25 cellular contexts compared by ENCODE assay signal in the genomic region with DNA sequence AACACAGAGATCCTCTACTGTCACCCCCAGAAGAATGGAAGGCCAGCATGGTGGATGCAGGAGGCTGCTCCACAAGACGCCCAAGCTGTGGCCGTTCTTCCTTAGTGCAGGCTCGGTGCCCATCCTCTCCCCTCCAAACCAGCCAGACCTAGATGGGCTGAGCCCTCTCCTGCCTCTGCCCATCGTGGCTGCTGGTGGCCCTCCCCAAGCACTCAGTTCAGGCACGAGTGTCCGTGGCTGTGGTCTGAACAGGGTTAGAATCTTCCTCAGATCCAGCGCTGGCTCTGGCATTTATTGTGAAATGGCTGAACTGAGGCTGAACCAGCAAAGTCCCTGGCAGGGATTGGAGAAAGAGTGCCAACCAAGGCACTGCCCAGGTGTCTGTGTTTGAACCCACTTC. TPM values are rescaled to one million over a fixed set of nuclear protein-coding genes. Genes with fewer than 3 reads are reported as not detected.
DNase-seq lines count a peak whose midpoint lies in the region; ATAC-seq and TF ChIP-seq lines count a peak whose summit lies in the region.
"Had no signal": no experiment of that assay in that cellular context is flagged by ENCODE, and none has a peak within 500 bp of the region (broad histone marks: within the 10 kb centered on the region; RNA-seq: fewer than 3 reads in every experiment).

No MANE protein-coding gene starts in this region.

- no peaks in the 10 kb centered on the region for H3K27me3 Mint-ChIP-seq in activated naive CD8-positive, alpha-beta T cell treated with anti-CD3 and anti-CD28 coated beads, Interleukin-2, amount 10 ng/mL, durations not matched to agents 7 days and 5 days
- no peaks in the 10 kb centered on the region for H3K27me3 Mint-ChIP-seq in activated naive CD8-positive, alpha-beta T cell treated with anti-CD3 and anti-CD28 coated beads for 36 hours
- H3K27me3 Mint-ChIP-seq: activated CD4-positive, alpha-beta T cell treated with anti-CD3 and anti-CD28 coated beads, Interleukin-2, amount 10 ng/mL, durations not matched to agents 7 days and 5 days; activated T-helper 17 cell treated with anti-CD3 and anti-CD28 coated beads, Interleukin-2, amount 50 U/mL, for 72 hours had no signal

- H3K36me3 Mint-ChIP-seq in activated naive CD8-positive, alpha-beta T cell treated with anti-CD3 and anti-CD28 coated beads, Interleukin-2, amount 10 ng/mL, durations not matched to agents 7 days and 5 days: peaks cover 3% of the 10 kb centered on the region
- peaks cover 13% of the 10 kb centered on the region for H3K36me3 Mint-ChIP-seq in activated naive CD8-positive, alpha-beta T cell treated with anti-CD3 and anti-CD28 coated beads for 36 hours

- TF ChIP-seq CTCF in heart right ventricle (IDR thresholded peaks at IDR 0.05): no peak
- no peak for TF ChIP-seq CTCF in omental fat pad (IDR thresholded peaks at IDR 0.05)
- no peak for TF ChIP-seq CTCF in transverse colon (IDR thresholded peaks at IDR 0.05)
- TF ChIP-seq CTCF in colonic mucosa (IDR thresholded peaks at IDR 0.05): no peak

- WGBS in heart right ventricle, 2 donors: 67 to 73% methylated on average over 7 of the region's 7 CpGs
- 83% methylated on average over 7 of the region's 7 CpGs; no CpG with 5 or more reads in 1 of the 2 donors for WGBS in transverse colon (ENCODE audit: low coverage in 1 of 2), 2 donors

- H3K4me1 Mint-ChIP-seq in activated naive CD8-positive, alpha-beta T cell treated with anti-CD3 and anti-CD28 coated beads, Interleukin-2, amount 10 ng/mL, durations not matched to agents 7 days and 5 days: no peaks in the 10 kb centered on the region
- H3K4me1 Mint-ChIP-seq in activated naive CD8-positive, alpha-beta T cell treated with anti-CD3 and anti-CD28 coated beads for 36 hours: no peaks in the 10 kb centered on the region
- H3K4me1 Mint-ChIP-seq: activated CD4-positive, alpha-beta T cell treated with anti-CD3 and anti-CD28 coated beads, Interleukin-2, amount 10 ng/mL, durations not matched to agents 7 days and 5 days; activated T-helper 17 cell treated with anti-CD3 and anti-CD28 coated beads, Interleukin-2, amount 50 U/mL, for 72 hours had no signal

- no peak for TF ChIP-seq POLR2A in transverse colon (IDR thresholded peaks at IDR 0.05)

- no peak overlapping the region for H3K27ac Mint-ChIP-seq in activated naive CD8-positive, alpha-beta T cell treated with anti-CD3 and anti-CD28 coated beads, Interleukin-2, amount 10 ng/mL, durations not matched to agents 7 days and 5 days
- no peak overlapping the region for H3K27ac Mint-ChIP-seq in activated naive CD8-positive, alpha-beta T cell treated with anti-CD3 and anti-CD28 coated beads for 36 hours
- H3K27ac Mint-ChIP-seq: activated CD4-positive, alpha-beta T cell treated with anti-CD3 and anti-CD28 coated beads, Interleukin-2, amount 10 ng/mL, durations not matched to agents 7 days and 5 days; activated naive CD4-positive, alpha-beta T cell treated with anti-CD3 and anti-CD28 coated beads, Interleukin-2, amount 50 U/mL, for 72 hours; activated T-helper 17 cell treated with anti-CD3 and anti-CD28 coated beads, Interleukin-2, amount 50 U/mL, for 72 hours had no signal

- H3K9me3 Mint-ChIP-seq in activated naive CD8-positive, alpha-beta T cell treated with anti-CD3 and anti-CD28 coated beads, Interleukin-2, amount 10 ng/mL, durations not matched to agents 7 days and 5 days: peaks cover 8% of the 10 kb centered on the region
- peaks cover 1% of the 10 kb centered on the region for H3K9me3 Mint-ChIP-seq in activated naive CD8-positive, alpha-beta T cell treated with anti-CD3 and anti-CD28 coated beads for 36 hours
- H3K9me3 Mint-ChIP-seq: activated T-helper 17 cell treated with anti-CD3 and anti-CD28 coated beads, Interleukin-2, amount 50 U/mL, for 72 hours had no signal

- TF ChIP-seq EP300 in transverse colon (IDR thresholded peaks at IDR 0.05; ENCODE audit: low read depth): no peak

- no peak overlapping the region for H3K4me3 Mint-ChIP-seq in activated naive CD8-positive, alpha-beta T cell treated with anti-CD3 and anti-CD28 coated beads, Interleukin-2, amount 10 ng/mL, durations not matched to agents 7 days and 5 days
- no peak overlapping the region for H3K4me3 Mint-ChIP-seq in activated naive CD8-positive, alpha-beta T cell treated with anti-CD3 and anti-CD28 coated beads for 36 hours
- H3K4me3 Mint-ChIP-seq: activated CD4-positive, alpha-beta T cell treated with anti-CD3 and anti-CD28 coated beads, Interleukin-2, amount 10 ng/mL, durations not matched to agents 7 days and 5 days; activated T-helper 17 cell treated with anti-CD3 and anti-CD28 coated beads, Interleukin-2, amount 50 U/mL, for 72 hours had no signal

- H3K4me1 ChIP-seq in heart right ventricle (peaks cover 0 to 41% (median 13%) of the 10 kb centered on the region in 9 donors), transverse colon (no peaks in the 10 kb centered on the region), colonic mucosa (no peaks in the 10 kb centered on the region)
- H3K4me1 ChIP-seq: gastroesophageal sphincter, prostate gland, tibial nerve had no signal

- POLR2A ChIA-PET in activated naive CD8-positive, alpha-beta T cell treated with anti-CD3 and anti-CD28 coated beads, Interleukin-2, amount 10 ng/mL, durations not matched to agents 7 days and 5 days (lab: Charles Lee): no interaction called here

- H3K27me3 ChIP-seq in heart right ventricle (no peaks in the 10 kb centered on the region), transverse colon (no peaks in the 10 kb centered on the region), colonic mucosa (no peaks in the 10 kb centered on the region)
- H3K27me3 ChIP-seq: gastroesophageal sphincter, SJCRH30, tibial nerve had no signal

- ATAC-seq in activated naive CD8-positive, alpha-beta T cell treated with anti-CD3 and anti-CD28 coated beads, Interleukin-2, amount 10 ng/mL, durations not matched to agents 7 days and 5 days (ENCODE audit: low read depth): no peak
- ATAC-seq in heart right ventricle (no peak), omental fat pad (ENCODE audit: low FRiP score) (no peak), HG02678 (IDR thresholded peaks at IDR 0.05; ENCODE audit: unreplicated experiment) (no peak)
- ATAC-seq: activated naive CD4-positive, alpha-beta T cell treated with anti-CD3 and anti-CD28 coated beads, Interleukin-2, amount 50 U/mL, for 72 hours; activated T-helper 17 cell treated with anti-CD3 and anti-CD28 coated beads, Interleukin-2, amount 50 U/mL, for 72 hours; gastroesophageal sphincter had no signal

- H3K9me3 ChIP-seq in heart right ventricle (peaks cover 0 to 8% (median 0%) of the 10 kb centered on the region in 11 donors), transverse colon (no peaks in the 10 kb centered on the region), colonic mucosa (no peaks in the 10 kb centered on the region)
- H3K9me3 ChIP-seq: prostate gland, SJCRH30, tibial nerve had no signal

- H3K36me3 ChIP-seq in heart right ventricle (peaks cover 0 to 59% (median 4%) of the 10 kb centered on the region in 9 donors), transverse colon (no peaks in the 10 kb centered on the region), colonic mucosa (no peaks in the 10 kb centered on the region)
- H3K36me3 ChIP-seq: prostate gland, SJCRH30, tibial nerve, WERI-Rb-1 had no signal

- H3K9ac ChIP-seq in colonic mucosa (ENCODE audit: low read depth in 2 of 2, low read length in 2 of 2): no peak overlapping the region

- peak; percentile 20 for DNase-seq in activated naive CD8-positive, alpha-beta T cell treated with anti-CD3 and anti-CD28 coated beads, Interleukin-2, amount 10 ng/mL, durations not matched to agents 7 days and 5 days
- no peak for DNase-seq in activated naive CD8-positive, alpha-beta T cell treated with anti-CD3 and anti-CD28 coated beads for 36 hours
- no peak for DNase-seq in heart right ventricle
- DNase-seq in omental fat pad (ENCODE audit: low spot score): peak; percentile 6
- DNase-seq in transverse colon: peak; percentile 0
- no peak for DNase-seq in colonic mucosa
- no peak for DNase-seq in central memory CD4-positive, alpha-beta T cell
- DNase-seq: activated CD4-positive, alpha-beta T cell treated with anti-CD3 and anti-CD28 coated beads, Interleukin-2, amount 10 ng/mL, durations not matched to agents 7 days and 5 days; DMS153; NCI-H1105; NCI-H2029; NCI-H2227 treated with DMSO at 0.1 percent for 48 hours; NCI-H69; stimulated activated CD4-positive, alpha-beta T cell treated with anti-CD3 and anti-CD28 coated beads, Interleukin-1b, Interleukin-23, amount 100 ng/mL, for 48 hours; T1000; WERI-Rb-1 had no signal

- H3K4me3 ChIP-seq in heart right ventricle: no peak overlapping the region
- no peak overlapping the region for H3K4me3 ChIP-seq in transverse colon
- H3K4me3 ChIP-seq in colonic mucosa: no peak overlapping the region
- H3K4me3 ChIP-seq: gastroesophageal sphincter, lung, prostate gland, SJCRH30, smooth muscle cell, tibial nerve had no signal

- H3K27ac ChIP-seq in heart right ventricle (peak overlapping the region in 9 of 10 donors; percentile 3 to 69 (median 50)), transverse colon (no peak overlapping the region), colonic mucosa (no peak overlapping the region)
- H3K27ac ChIP-seq: gastroesophageal sphincter, prostate gland, SJCRH30, tibial nerve, WERI-Rb-1 had no signal

- in situ Hi-C loops in transverse colon (cut with MboI; ENCODE audit: low pct_ligation_motif_present in 1 of 4, low pct_unique_long_range_greater_than_20kb in 1 of 4, low sequenced_read_pairs in 3 of 4): no loop called here

- intact Hi-C loops in heart right ventricle (cut with DNase I): loop anchor here in 2 of 10 donors (10.0 kb wide), 2 partner anchors 58 to 62 kb away; a partner anchor contains a TSS
- intact Hi-C loops in transverse colon (cut with DNase I; ENCODE audit: low total_unique reads): no loop called here
- intact Hi-C loops in colonic mucosa (cut with DNase I): no loop called here

RNA-seq across cellular contexts. Expression of a gene that starts 59.5 kb away (rescaled TPM):
- 10 to 100 TPM; 66.6 to 73.2 TPM for total RNA-seq in activated naive CD8-positive, alpha-beta T cell treated with anti-CD3 and anti-CD28 coated beads, Interleukin-2, amount 10 ng/mL, durations not matched to agents 7 days and 5 days
- 10 to 100 TPM; 32.7 to 36.1 TPM for total RNA-seq in activated naive CD8-positive, alpha-beta T cell treated with anti-CD3 and anti-CD28 coated beads for 36 hours
- total RNA-seq in heart right ventricle (10 to 100 TPM in 1 of 10 donors, 1 to 10 TPM in 9; 5.2 to 11.2 (median 6.9) TPM), omental fat pad (10 to 100 TPM; 11.3 to 23.5 (median 15.8) TPM), transverse colon (100 to 1,000 TPM in 1 of 4 donors, 10 to 100 TPM in 3; 27.2 to 125 (median 48.6) TPM), colonic mucosa (10 to 100 TPM; 38.1 to 48.9 TPM)
- 1 to 10 TPM; 7.1 to 8.8 TPM for polyA plus RNA-seq in heart right ventricle

Comparison
In these comparisons a context has a peak if more than half of its experiments do, and no peak if none do; other contexts are left out.
1. DNase-seq: peak in activated naive CD8-positive, alpha-beta T cell treated with anti-CD3 and anti-CD28 coated beads, Interleukin-2, amount 10 ng/mL, durations not matched to agents 7 days and 5 days (single experiment), omental fat pad (single experiment) and transverse colon (single experiment); none in activated naive CD8-positive, alpha-beta T cell treated with anti-CD3 and anti-CD28 coated beads for 36 hours (single experiment), heart right ventricle (0 of 2), colonic mucosa (single experiment) and central memory CD4-positive, alpha-beta T cell (single experiment).
2. H3K27ac ChIP-seq: peak in heart right ventricle (9 of 10); none in transverse colon (0 of 4) and colonic mucosa (single experiment).